Comparison of ENCODE assay signal across 14 cellular contexts in genomic region chr20:42204261-42204660, GRCh38.
DNase-seq lines count a peak whose midpoint lies in the region; ATAC-seq and TF ChIP-seq lines count a peak whose summit lies in the region.
"Had no signal": no experiment of that assay in that cellular context is flagged by ENCODE, and none has a peak within 500 bp of the region (broad histone marks: within the 10 kb centered on the region; RNA-seq: fewer than 3 reads in every experiment).

No MANE protein-coding gene starts in this region.

- H3K27me3 Mint-ChIP-seq in activated naive CD8-positive, alpha-beta T cell treated with anti-CD3 and anti-CD28 coated beads, Interleukin-2, amount 50 U/mL, for 24 hours, result no peaks in the 10 kb centered on the region

- H3K9me3 Mint-ChIP-seq in activated naive CD8-positive, alpha-beta T cell treated with anti-CD3 and anti-CD28 coated beads, Interleukin-2, amount 50 U/mL, for 24 hours, result peaks cover 3% of the 10 kb centered on the region

- TF ChIP-seq CTCF in cardiac fibroblast (IDR thresholded peaks at IDR 0.05; ENCODE audit: low read depth, low read length), result no peak

- peak; percentile 1 to 30 for DNase-seq in NCI-H446 (lab: John Stamatoyannopoulos, UW)
- no peak for DNase-seq in NCI-H446 treated with DMSO at 0.1 percent for 48 hours (lab: John Stamatoyannopoulos, UW)
- peak; percentile 36 for DNase-seq in NAMALWA (ENCODE audit: low spot score)
- peak; percentile 0 to 3 for DNase-seq in cardiac fibroblast (ENCODE audit: low read depth in 2 of 2)
- peak; percentile 67 for DNase-seq in pons (ENCODE audit: low spot score)
- DNase-seq in germinal center (ENCODE audit: low spot score), result no peak
- DNase-seq in activated naive CD8-positive, alpha-beta T cell treated with anti-CD3 and anti-CD28 coated beads, Interleukin-2, amount 50 U/mL, for 24 hours, result no peak
- DNase-seq: activated gamma-delta T cell treated with Interleukin-2 at 50 U/mL for 16 hours, GM23248, MV-4-11, sigmoid colon had no signal

- ATAC-seq in GM19397 (IDR thresholded peaks at IDR 0.05; ENCODE audit: unreplicated experiment), result no peak
- no peak for ATAC-seq in activated naive CD8-positive, alpha-beta T cell treated with anti-CD3 and anti-CD28 coated beads, Interleukin-2, amount 50 U/mL, for 24 hours
- ATAC-seq: activated CD4-positive, CD25-positive, alpha-beta regulatory T cell treated with anti-CD3 and anti-CD28 coated beads, Interleukin-2, amount 50 U/mL, for 24 hours had no signal

- no peak overlapping the region for H3K4me3 ChIP-seq in cardiac fibroblast (replicated peaks in 1 of 2; ENCODE audit: low read depth in 2 of 2, low read length in 2 of 2)
- H3K4me3 ChIP-seq: GM23248, lung, sigmoid colon had no signal

- H3K4me1 Mint-ChIP-seq in activated naive CD8-positive, alpha-beta T cell treated with anti-CD3 and anti-CD28 coated beads, Interleukin-2, amount 50 U/mL, for 24 hours, result no peaks in the 10 kb centered on the region

- no peaks in the 10 kb centered on the region for H3K36me3 Mint-ChIP-seq in activated naive CD8-positive, alpha-beta T cell treated with anti-CD3 and anti-CD28 coated beads, Interleukin-2, amount 50 U/mL, for 24 hours (ENCODE audit: low read depth)

- no peak overlapping the region for H3K4me3 Mint-ChIP-seq in activated naive CD8-positive, alpha-beta T cell treated with anti-CD3 and anti-CD28 coated beads, Interleukin-2, amount 50 U/mL, for 24 hours

- no peak overlapping the region for H3K27ac Mint-ChIP-seq in activated naive CD8-positive, alpha-beta T cell treated with anti-CD3 and anti-CD28 coated beads, Interleukin-2, amount 50 U/mL, for 24 hours

Comparison
In these comparisons a context has a peak if more than half of its experiments do, and no peak if none do; other contexts are left out.
1. DNase-seq: peak in NCI-H446 (2 of 2), NAMALWA (single experiment), cardiac fibroblast (2 of 2) and pons (single experiment); none in NCI-H446 treated with DMSO at 0.1 percent for 48 hours (single experiment), germinal center (single experiment) and activated naive CD8-positive, alpha-beta T cell treated with anti-CD3 and anti-CD28 coated beads, Interleukin-2, amount 50 U/mL, for 24 hours (single experiment).